ENCODE assay signal across 8 cellular contexts in genomic region chr14:54566410-54567223, GRCh38. TPM values are rescaled to one million over a fixed set of nuclear protein-coding genes. Genes with fewer than 3 reads are reported as not detected.
DNase-seq lines count a peak whose midpoint lies in the region; ATAC-seq and TF ChIP-seq lines count a peak whose summit lies in the region.

A gene with protein sequence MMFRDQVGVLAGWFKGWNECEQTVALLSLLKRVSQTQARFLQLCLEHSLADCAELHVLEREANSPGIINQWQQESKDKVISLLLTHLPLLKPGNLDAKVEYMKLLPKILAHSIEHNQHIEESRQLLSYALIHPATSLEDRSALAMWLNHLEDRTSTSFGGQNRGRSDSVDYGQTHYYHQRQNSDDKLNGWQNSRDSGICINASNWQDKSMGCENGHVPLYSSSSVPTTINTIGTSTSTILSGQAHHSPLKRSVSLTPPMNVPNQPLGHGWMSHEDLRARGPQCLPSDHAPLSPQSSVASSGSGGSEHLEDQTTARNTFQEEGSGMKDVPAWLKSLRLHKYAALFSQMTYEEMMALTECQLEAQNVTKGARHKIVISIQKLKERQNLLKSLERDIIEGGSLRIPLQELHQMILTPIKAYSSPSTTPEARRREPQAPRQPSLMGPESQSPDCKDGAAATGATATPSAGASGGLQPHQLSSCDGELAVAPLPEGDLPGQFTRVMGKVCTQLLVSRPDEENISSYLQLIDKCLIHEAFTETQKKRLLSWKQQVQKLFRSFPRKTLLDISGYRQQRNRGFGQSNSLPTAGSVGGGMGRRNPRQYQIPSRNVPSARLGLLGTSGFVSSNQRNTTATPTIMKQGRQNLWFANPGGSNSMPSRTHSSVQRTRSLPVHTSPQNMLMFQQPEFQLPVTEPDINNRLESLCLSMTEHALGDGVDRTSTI (plus strand): TSS chr14:54567128. CDS start chr14:54567917, 789 bp downstream.

- H3K4me3 ChIP-seq in BLaER1 treated with 17β-estradiol and CSF1 and Interleukin-3, amounts not matched to agents 10 nM and 100 nM: peak within 1 kb of the TSS; percentile 81 to 95 (median 88)
- H3K4me3 ChIP-seq in NT2/D1 (ENCODE audit: insufficient read length, low read depth) (peak within 1 kb of the TSS; percentile 71), epithelial cell of proximal tubule (ENCODE audit: low read depth, low read length) (peak within 1 kb of the TSS; percentile 83), mucosa of descending colon (peak within 1 kb of the TSS; percentile 47)

- H3K4me1 ChIP-seq in BLaER1 treated with 17β-estradiol and CSF1 and Interleukin-3, amounts not matched to agents 10 nM and 100 nM: peaks cover 32 to 41% (median 35%) of the 10 kb centered on the region in 10 experiments
- H3K4me1 ChIP-seq in NT2/D1 (ENCODE audit: insufficient read depth, insufficient read length): peaks cover 2% of the 10 kb centered on the region
- H3K4me1 ChIP-seq in mucosa of descending colon (ENCODE audit: low read depth): peaks cover 14% of the 10 kb centered on the region

- H3K4me2 ChIP-seq in BLaER1 treated with 17β-estradiol and CSF1 and Interleukin-3, amounts not matched to agents 10 nM and 100 nM: peak within 1 kb of the TSS; percentile 91 to 100 (median 99)

- TF ChIP-seq CTCF in epithelial cell of proximal tubule (conservative IDR thresholded peaks at IDR 0.05; ENCODE audit: low read depth, low read length): peak; percentile 24
- no peak for TF ChIP-seq CTCF in mucosa of descending colon (IDR thresholded peaks at IDR 0.05)

- H4K20me1 ChIP-seq in BLaER1 treated with 17β-estradiol and CSF1 and Interleukin-3, amounts not matched to agents 10 nM and 100 nM: peaks cover 0 to 25% (median 8%) of the 10 kb centered on the region in 11 experiments; a peak in 10 of 22 replicates

- H3K9me3 Mint-ChIP-seq in activated T-cell treated with anti-CD3 and anti-CD28 coated beads, Interleukin-2, amount 50 U/mL, for 4 hours: no peaks in the 10 kb centered on the region

- H3K36me3 ChIP-seq in BLaER1 treated with 17β-estradiol and CSF1 and Interleukin-3, amounts not matched to agents 10 nM and 100 nM: peaks cover 0 to 19% (median 8%) of the 10 kb centered on the region in 11 experiments; a peak in 16 of 22 replicates
- H3K36me3 ChIP-seq in NT2/D1 (ENCODE audit: insufficient read depth, insufficient read length, low read length) (peaks cover 34% of the 10 kb centered on the region), mucosa of descending colon (ENCODE audit: low read depth) (no peaks in the 10 kb centered on the region)

- peak within 1 kb of the TSS; percentile 92 for H3K4me3 Mint-ChIP-seq in activated T-cell treated with anti-CD3 and anti-CD28 coated beads, Interleukin-2, amount 50 U/mL, for 4 hours

- intact Hi-C loops in mucosa of descending colon (cut with DNase I, micrococcal nuclease): loop anchor here (5.0 to 10.0 kb wide), 2 partner anchors 126 to 128 kb away; no protein-coding TSS in a partner anchor

- peak within 1 kb of the TSS; percentile 79 to 96 (median 88) for H3K9ac ChIP-seq in BLaER1 treated with 17β-estradiol and CSF1 and Interleukin-3, amounts not matched to agents 10 nM and 100 nM
- peak within 1 kb of the TSS; percentile 85 for H3K9ac ChIP-seq in NT2/D1 (ENCODE audit: insufficient read length, low read depth)

- peak within 1 kb of the TSS; percentile 73 to 92 (median 86) for H3K27ac ChIP-seq in BLaER1 treated with 17β-estradiol and CSF1 and Interleukin-3, amounts not matched to agents 10 nM and 100 nM

- DNase-seq in GM19238 (ENCODE audit: insufficient read length, low spot score) (peak; percentile 68), NT2/D1 (ENCODE audit: low read depth, low spot score) (peak; percentile 33), epithelial cell of proximal tubule (ENCODE audit: low read depth) (no peak), mucosa of descending colon (peak; percentile 74 to 89 (median 79))
- DNase-seq in activated T-cell treated with anti-CD3 and anti-CD28 coated beads, Interleukin-2, amount 50 U/mL, for 4 hours: peak; percentile 63
- peak; percentile 65 for DNase-seq in stimulated activated naive CD8-positive, alpha-beta T cell treated with anti-CD3 and anti-CD28 coated beads, Interleukin-15, Interleukin-2, amounts not matched to agents 100 U/mL and 50 U/mL, for 24 hours

- H3K9me3 ChIP-seq in BLaER1 treated with 17β-estradiol and CSF1 and Interleukin-3, amounts not matched to agents 10 nM and 100 nM (replicated peaks in 1 of 11): peaks cover under 1 to 7% (median 6%) of the 10 kb centered on the region in 11 experiments; a peak in 19 of 22 replicates
- H3K9me3 ChIP-seq in NT2/D1 (ENCODE audit: insufficient read depth, low read length) (peaks cover 1% of the 10 kb centered on the region; the same call in 1 of the 2 replicates), mucosa of descending colon (no peaks in the 10 kb centered on the region)

- H3K27me3 ChIP-seq in BLaER1 treated with 17β-estradiol and CSF1 and Interleukin-3, amounts not matched to agents 10 nM and 100 nM: peaks cover 0 to 25% (median 20%) of the 10 kb centered on the region in 11 experiments; a peak in 12 of 22 replicates
- peaks cover 8% of the 10 kb centered on the region for H3K27me3 ChIP-seq in NT2/D1 (ENCODE audit: insufficient read depth, insufficient read length)

- peaks cover 12% of the 10 kb centered on the region for H3K27me3 Mint-ChIP-seq in activated T-cell treated with anti-CD3 and anti-CD28 coated beads, Interleukin-2, amount 50 U/mL, for 4 hours (ENCODE audit: low read depth)

- no peaks in the 10 kb centered on the region for H3K36me3 Mint-ChIP-seq in activated T-cell treated with anti-CD3 and anti-CD28 coated beads, Interleukin-2, amount 50 U/mL, for 4 hours (ENCODE audit: insufficient read depth)

- peaks cover 15% of the 10 kb centered on the region for H3K4me1 Mint-ChIP-seq in activated T-cell treated with anti-CD3 and anti-CD28 coated beads, Interleukin-2, amount 50 U/mL, for 4 hours (ENCODE audit: low read depth)

- peak; percentile 38 for ATAC-seq in HG03378 (IDR thresholded peaks at IDR 0.05; ENCODE audit: unreplicated experiment)
- ATAC-seq in activated T-cell treated with anti-CD3 and anti-CD28 coated beads, Interleukin-2, amount 50 U/mL, for 4 hours: peak; percentile 21 to 29
- peak; percentile 40 for ATAC-seq in mucosa of descending colon
- ATAC-seq in stimulated activated naive CD8-positive, alpha-beta T cell treated with anti-CD3 and anti-CD28 coated beads, Interleukin-15, Interleukin-2, amounts not matched to agents 100 U/mL and 50 U/mL, for 24 hours: peak; percentile 31

RNA-seq across cellular contexts. Expression of the gene that starts here (rescaled TPM):
- total RNA-seq in activated T-cell treated with anti-CD3 and anti-CD28 coated beads, Interleukin-2, amount 50 U/mL, for 4 hours: 1 to 10 TPM; 5.4 to 8.1 (median 7.6) TPM
- total RNA-seq in epithelial cell of proximal tubule (18.9 and 20.9 TPM in 2 replicates), mucosa of descending colon (10 to 100 TPM; 14.7 to 82.1 (median 16.5) TPM)
